In the genomic region with DNA sequence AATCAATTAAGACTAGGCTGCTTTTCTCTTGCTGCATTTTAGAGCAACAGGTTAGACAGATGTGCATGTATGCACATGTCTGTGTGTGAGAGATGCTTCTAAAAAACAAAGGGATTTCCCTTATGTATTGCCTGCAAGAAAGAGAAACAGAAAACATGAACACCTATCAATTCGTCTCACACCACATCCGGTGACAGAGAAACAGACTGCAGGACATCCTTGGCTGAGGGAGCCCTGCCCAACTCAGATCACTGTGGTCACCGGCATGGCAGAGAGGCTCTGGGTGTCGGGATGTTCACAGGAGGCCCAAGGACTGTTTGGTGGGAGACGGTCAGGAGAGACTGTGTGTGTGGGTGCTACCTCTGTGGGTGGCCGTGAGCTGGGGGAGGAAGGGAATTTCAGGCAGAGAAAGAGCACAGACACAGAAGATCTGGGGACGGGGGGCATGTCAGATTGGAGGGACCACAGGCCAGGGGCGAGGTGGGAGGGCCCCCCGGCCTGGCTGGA, we compare ENCODE assay signal across 8 cellular contexts. TPM values are rescaled to one million over a fixed set of nuclear protein-coding genes. Genes with fewer than 3 reads are reported as not detected.
DNase-seq lines count a peak whose midpoint lies in the region; ATAC-seq, FAIRE-seq and TF ChIP-seq lines count a peak whose summit lies in the region.

No MANE protein-coding gene starts in this region.

- peaks cover 3 to 100% (median 68%) of the 10 kb centered on the region in 12 donors for H3K4me1 ChIP-seq in heart left ventricle

- H3K27ac ChIP-seq in heart left ventricle, result peak overlapping the region; percentile 54 to 94 (median 78)

- TF ChIP-seq CTCF in heart left ventricle (IDR thresholded peaks at IDR 0.05), result no peak

- 49 to 63% (median 57%) methylated on average over 9 of the region's 9 CpGs for WGBS in heart left ventricle, 4 donors

- ATAC-seq in GM21367 (IDR thresholded peaks at IDR 0.05; ENCODE audit: unreplicated experiment) (peak; percentile 78), HG03558 (IDR thresholded peaks at IDR 0.05; ENCODE audit: extremely low read depth, unreplicated experiment) (peak; percentile 69), heart left ventricle (peak; percentile 6 to 18 (median 8))

- H3K36me3 ChIP-seq in heart left ventricle, result peaks cover 0 to 88% (median 45%) of the 10 kb centered on the region in 9 donors

- H3K27me3 ChIP-seq in heart left ventricle, result no peaks in the 10 kb centered on the region

- no peaks in the 10 kb centered on the region for H3K9me3 ChIP-seq in heart left ventricle

- intact Hi-C loops in heart left ventricle (cut with DNase I), result loop anchor here in 2 of 10 donors (5.0 kb wide), 2 partner anchors 38 to 143 kb away; no protein-coding TSS in a partner anchor

- DNase-seq in GM12891 (ENCODE audit: insufficient read length, low spot score) (peak; percentile 21), heart left ventricle (peak in 2 of 5 donors; percentile 24 to 53), HuH-7 (ENCODE audit: low spot score) (no peak), cortex of kidney (lab: John Stamatoyannopoulos, UW) (no peak), DMS53 treated with DMSO at 0.1 percent for 48 hours (lab: John Stamatoyannopoulos, UW; ENCODE audit: unreplicated experiment) (no peak), AG08396 (ENCODE audit: low spot score) (no peak)

- no peak for FAIRE-seq in GM12891 (lab: Jason Lieb, UNC)

- TF ChIP-seq POLR2A in GM12891 (IDR thresholded peaks at IDR 0.05; ENCODE audit: low read depth, low read length) (peak; percentile 50; the same call in 1 of the 2 replicates), heart left ventricle (IDR thresholded peaks at IDR 0.05) (no peak)

- H3K4me3 ChIP-seq in heart left ventricle, result no peak overlapping the region

TF ChIP-seq in GM12891, 5 proteins besides CTCF, POLR2A, EP300 and RAD21:
- TF ChIP-seq SPI1 (IDR thresholded peaks at IDR 0.05; ENCODE audit: low read depth, low read length) (no peak), POU2F2 (IDR thresholded peaks at IDR 0.05; ENCODE audit: low read depth, low read length) (no peak), TAF1 (IDR thresholded peaks at IDR 0.05; ENCODE audit: low read depth, low read length) (no peak), PAX5 (IDR thresholded peaks at IDR 0.05; ENCODE audit: insufficient read depth, low read length, severe bottlenecking) (no peak), POLR2AphosphoS5 (IDR thresholded peaks at IDR 0.05; ENCODE audit: low read depth, low read length) (no peak)

RNA-seq across cellular contexts. Expression of a gene that starts 24.9 kb away (rescaled TPM):
- 2.5 TPM for polyA plus RNA-seq in GM12891 (2012; ENCODE audit: low read depth, missing spikeins)
- 1,000 to 10,000 TPM in 7 of 9 donors, 100 to 1,000 TPM in 2; 649 to 4,692 (median 1,370) TPM for total RNA-seq in heart left ventricle
- polyA plus RNA-seq in heart left ventricle, result 100 to 1,000 TPM; 669 to 913 TPM

RNA-seq across cellular contexts. Expression of a gene that starts 36.6 kb away (rescaled TPM):
- polyA plus RNA-seq in GM12891 (2012; ENCODE audit: low read depth, missing spikeins), result 12.3 TPM
- total RNA-seq in heart left ventricle, result 10 to 100 TPM; 12.1 to 21.7 (median 15.6) TPM
- 10 to 100 TPM; 14.5 to 15.7 TPM for polyA plus RNA-seq in heart left ventricle

RNA-seq across cellular contexts. Expression of a gene that starts 44.4 kb away (rescaled TPM):
- polyA plus RNA-seq in GM12891 (2012; ENCODE audit: low read depth, missing spikeins), result 15.1 TPM
- total RNA-seq in heart left ventricle, result 10 to 100 TPM in 7 of 9 donors, 1 to 10 TPM in 2; 7.6 to 20.0 (median 13.1) TPM
- polyA plus RNA-seq in heart left ventricle, result 1 to 10 TPM; 1.8 to 8.2 TPM

Comparison
In these comparisons a context has a peak if more than half of its experiments do, and no peak if none do; other contexts are left out.
1. ATAC-seq: peak in every context shown above with its lines; median percentile 78 in GM21367; 69 in HG03558; 8 in heart left ventricle.